ENCODE assay signal across 8 cellular contexts in the genomic region with DNA sequence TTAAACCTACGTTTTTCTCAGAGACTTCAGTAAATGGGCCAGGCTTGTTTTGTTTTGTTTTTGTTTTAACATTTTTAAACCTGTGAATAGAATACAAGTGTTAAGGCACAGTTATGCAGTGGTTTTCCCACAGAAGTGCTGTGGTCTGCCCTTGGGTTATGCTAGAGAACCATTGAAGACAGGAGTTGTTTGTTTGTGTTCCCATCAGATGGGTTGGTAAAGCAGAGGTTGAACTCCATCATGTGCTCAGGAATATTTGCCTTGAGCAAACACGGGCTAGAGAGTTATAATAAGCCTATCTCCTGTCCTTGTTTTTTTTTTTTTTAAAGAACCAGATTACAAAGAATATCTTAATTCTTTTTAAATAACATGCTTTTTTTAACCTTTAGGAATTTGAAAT. TPM values are rescaled to one million over a fixed set of nuclear protein-coding genes. Genes with fewer than 3 reads are reported as not detected.
A peak's percentile ranks its signal among the peaks of the same experiment; 100 is the strongest.
DNase-seq lines count a peak whose midpoint lies in the region; ATAC-seq and TF ChIP-seq lines count a peak whose summit lies in the region.

No MANE protein-coding gene starts in this region.

- H3K27me3 ChIP-seq in esophagus muscularis mucosa = no peaks in the 10 kb centered on the region
- H3K27me3 ChIP-seq in esophagus squamous epithelium = no peaks in the 10 kb centered on the region

- H3K27ac ChIP-seq in esophagus muscularis mucosa (replicated peaks in 1 of 4) = peak overlapping the region in 3 of 4 donors; percentile 14 to 65 (median 32)
- peak overlapping the region in 2 of 4 donors; percentile 8 to 67 for H3K27ac ChIP-seq in esophagus squamous epithelium

- no peak overlapping the region for H3K4me3 ChIP-seq in esophagus muscularis mucosa
- H3K4me3 ChIP-seq in esophagus squamous epithelium = no peak overlapping the region

- DNase-seq in DMS53 (lab: John Stamatoyannopoulos, UW) = peak; percentile 94
- DNase-seq in NCI-H345 treated with DMSO at 0.1 percent for 48 hours (lab: John Stamatoyannopoulos, UW; ENCODE audit: unreplicated experiment) = peak; percentile 1
- no peak for DNase-seq in esophagus muscularis mucosa (ENCODE audit: extremely low spot score)
- DNase-seq in renal cortical epithelial cell (ENCODE audit: low read depth) = peak; percentile 93
- DNase-seq in esophagus squamous epithelium (lab: John Stamatoyannopoulos, UW) = no peak

- H3K9me3 ChIP-seq in esophagus muscularis mucosa = no peaks in the 10 kb centered on the region
- no peaks in the 10 kb centered on the region for H3K9me3 ChIP-seq in esophagus squamous epithelium

- ATAC-seq in HG03439 (IDR thresholded peaks at IDR 0.05; ENCODE audit: unreplicated experiment) = no peak
- no peak for ATAC-seq in HG03108 (IDR thresholded peaks at IDR 0.05; ENCODE audit: unreplicated experiment)
- no peak for ATAC-seq in HG02763 (IDR thresholded peaks at IDR 0.05; ENCODE audit: unreplicated experiment)

- 29% methylated on average over 2 of the region's 2 CpGs for WGBS in esophagus muscularis mucosa
- 56 to 71% methylated on average over 2 of the region's 2 CpGs for WGBS in esophagus squamous epithelium, 2 donors

- TF ChIP-seq EP300 in esophagus muscularis mucosa (IDR thresholded peaks at IDR 0.05) = no peak

- TF ChIP-seq POLR2A in esophagus muscularis mucosa (IDR thresholded peaks at IDR 0.05; ENCODE audit: low read depth) (no peak), esophagus squamous epithelium (IDR thresholded peaks at IDR 0.05) (no peak)

- TF ChIP-seq CTCF in esophagus muscularis mucosa (IDR thresholded peaks at IDR 0.05) (no peak), esophagus squamous epithelium (IDR thresholded peaks at IDR 0.05) (no peak)

- H3K4me1 ChIP-seq in esophagus muscularis mucosa (peaks cover 27 to 42% (median 31%) of the 10 kb centered on the region in 4 donors), esophagus squamous epithelium (peaks cover 0 to 43% (median 10%) of the 10 kb centered on the region in 3 donors)

- intact Hi-C loops in esophagus muscularis mucosa (cut with DNase I) (no loop called here), esophagus squamous epithelium (cut with DNase I) (no loop called here)

- H3K36me3 ChIP-seq in esophagus muscularis mucosa = peaks cover 13 to 39% (median 22%) of the 10 kb centered on the region in 4 donors
- H3K36me3 ChIP-seq in esophagus squamous epithelium = peaks cover 0 to 5% (median 0%) of the 10 kb centered on the region in 3 donors

RNA-seq across cellular contexts. Expression of a gene that starts 28.5 kb away (rescaled TPM):
- total RNA-seq in esophagus muscularis mucosa = 100 to 1,000 TPM in 1 of 4 donors, 10 to 100 TPM in 3; 72.9 to 165 (median 89.2) TPM
- 97.9 and 183 TPM in 2 replicates for total RNA-seq in renal cortical epithelial cell
- 10 to 100 TPM in 2 of 4 donors, 1 to 10 TPM in 2; 4.7 to 59.3 (median 13.6) TPM for total RNA-seq in esophagus squamous epithelium

Comparison
In these comparisons a context has a peak if more than half of its experiments do, and no peak if none do; other contexts are left out.
1. DNase-seq: peak in DMS53 (single experiment), NCI-H345 treated with DMSO at 0.1 percent for 48 hours (single experiment) and renal cortical epithelial cell (single experiment); none in esophagus muscularis mucosa (single experiment) and esophagus squamous epithelium (single experiment).